Comparison of ENCODE assay signal across 8 cellular contexts in the genomic region with DNA sequence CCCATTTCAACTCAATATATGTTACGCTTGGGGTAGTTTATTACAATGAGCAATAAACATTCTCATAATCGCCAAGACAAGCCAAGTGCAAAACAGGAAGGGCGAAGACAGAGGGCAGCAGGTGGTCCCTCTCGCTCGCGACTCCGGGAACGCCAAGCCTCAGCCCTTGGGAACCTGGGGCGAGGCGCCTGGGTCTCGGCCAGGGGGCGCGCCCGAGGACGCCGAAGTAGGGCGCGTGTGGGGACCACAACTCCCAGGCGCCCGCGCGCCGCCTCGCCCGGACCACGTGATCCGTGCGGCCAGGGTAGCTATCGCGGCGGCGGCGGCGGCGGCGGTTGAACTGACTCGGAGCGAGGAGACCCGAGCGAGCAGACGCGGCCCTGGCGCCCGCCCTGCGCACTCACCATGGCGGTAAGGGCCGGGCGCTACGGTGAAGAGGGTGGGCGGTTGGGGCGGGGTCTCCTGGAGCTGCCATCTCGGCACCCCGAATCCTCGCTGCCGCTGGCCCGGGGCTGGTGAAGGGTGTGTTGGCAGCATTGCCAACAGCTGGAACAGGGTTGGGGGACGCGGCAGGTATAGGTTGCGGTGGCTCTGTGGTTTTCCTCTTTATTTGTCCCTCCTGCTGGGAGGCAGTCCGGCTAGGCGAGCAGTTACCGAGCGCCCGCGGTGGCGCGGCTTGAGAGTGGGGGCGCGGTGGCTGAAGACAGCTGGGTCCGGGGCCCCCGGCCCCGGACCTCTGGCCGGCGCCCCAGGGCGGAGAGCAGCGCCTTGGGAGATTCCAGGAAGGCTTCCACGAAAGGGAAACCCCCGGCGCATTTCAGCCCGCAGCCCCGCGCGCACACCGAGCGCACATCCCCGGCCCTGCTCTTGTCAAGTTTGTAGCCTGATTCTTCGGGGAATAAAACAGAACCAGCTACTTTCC.
DNase-seq lines count a peak whose midpoint lies in the region; ATAC-seq and TF ChIP-seq lines count a peak whose summit lies in the region.

A gene with protein sequence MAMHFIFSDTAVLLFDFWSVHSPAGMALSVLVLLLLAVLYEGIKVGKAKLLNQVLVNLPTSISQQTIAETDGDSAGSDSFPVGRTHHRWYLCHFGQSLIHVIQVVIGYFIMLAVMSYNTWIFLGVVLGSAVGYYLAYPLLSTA (plus strand): TSS at position 338 of the 922 bp plus-strand sequence. CDS start 68 bp downstream, at position 406.

- peak; percentile 65 for TF ChIP-seq CTCF in GM13976 (IDR thresholded peaks at IDR 0.05; ENCODE audit: borderline replicate concordance, control extremely low read depth, extremely low read depth, insufficient read depth, missing control alignments)
- peak; percentile 25 for TF ChIP-seq CTCF in astrocyte of the cerebellum (IDR thresholded peaks at IDR 0.05; ENCODE audit: low read depth, low read length, missing control alignments)
- peak; percentile 31 for TF ChIP-seq CTCF in retinal pigment epithelial cell (conservative IDR thresholded peaks at IDR 0.05; ENCODE audit: low read depth, low read length)

- peak within 1 kb of the TSS; percentile 77 for H3K4me3 ChIP-seq in astrocyte of the cerebellum (ENCODE audit: low read depth, low read length)
- H3K4me3 ChIP-seq in retinal pigment epithelial cell (ENCODE audit: low read length), result peak within 1 kb of the TSS; percentile 81

- DNase-seq in GM13976 (ENCODE audit: low spot score) (peak; percentile 94), NCI-H146 treated with DMSO at 0.1 percent for 48 hours (lab: John Stamatoyannopoulos, UW; ENCODE audit: unreplicated experiment) (peak; percentile 23), T-helper 9 cell (peak; percentile 82), astrocyte of the cerebellum (ENCODE audit: low read depth) (peak; percentile 22), hypothalamus (lab: John Stamatoyannopoulos, UW) (peak; percentile 36 to 95 (median 81)), retinal pigment epithelial cell (ENCODE audit: low read depth) (peak; percentile 31), GOT3 (lab: John Stamatoyannopoulos, UW) (no peak)

- in situ Hi-C loops in GM13976 (cut with MboI; ENCODE audit: low sequenced_read_pairs, unreplicated experiment), result no loop called here
- in situ Hi-C loops in astrocyte of the cerebellum (cut with HindIII; ENCODE audit: low sequenced_read_pairs), result no loop called here

- ATAC-seq in HG02852 (IDR thresholded peaks at IDR 0.05; ENCODE audit: unreplicated experiment), result peak; percentile 95
